ENCODE assay signal across 10 cellular contexts in genomic region chr6:11434565-11435326, GRCh38.
DNase-seq lines count a peak whose midpoint lies in the region; ATAC-seq and TF ChIP-seq lines count a peak whose summit lies in the region.
"Had no signal": no experiment of that assay in that cellular context is flagged by ENCODE, and none has a peak within 500 bp of the region (broad histone marks: within the 10 kb centered on the region; RNA-seq: fewer than 3 reads in every experiment).

No MANE protein-coding gene starts in this region.

- ATAC-seq in omental fat pad (ENCODE audit: low FRiP score) = peak; percentile 60
- no peak for ATAC-seq in HG03469 (IDR thresholded peaks at IDR 0.05; ENCODE audit: unreplicated experiment)
- no peak for ATAC-seq in HG03354 (IDR thresholded peaks at IDR 0.05; ENCODE audit: poor library complexity, severe bottlenecking, unreplicated experiment)

- DNase-seq in AML-193 (lab: John Stamatoyannopoulos, UW) = peak; percentile 40 to 66
- DNase-seq in NCI-H226 = peak; percentile 79
- DNase-seq in epithelial cell of esophagus (ENCODE audit: low read depth) = peak; percentile 80
- DNase-seq in omental fat pad (ENCODE audit: low spot score) = no peak
- DNase-seq in islet precursor cell = no peak
- no peak for DNase-seq in activated gamma-delta T cell (lab: John Stamatoyannopoulos, UW)
- DNase-seq: activated CD4-positive, alpha-beta memory T cell treated with anti-CD3 and anti-CD28 coated beads for 36 hours; dorsolateral prefrontal cortex had no signal

- no peak overlapping the region for H3K4me3 ChIP-seq in epithelial cell of esophagus (ENCODE audit: low read length)
- H3K4me3 ChIP-seq: dorsolateral prefrontal cortex had no signal

- no peak for TF ChIP-seq CTCF in epithelial cell of esophagus (IDR thresholded peaks at IDR 0.05; ENCODE audit: insufficient read depth, low read depth, low read length, missing control alignments)
- TF ChIP-seq CTCF in omental fat pad (IDR thresholded peaks at IDR 0.05) = no peak

Comparison
In these comparisons a context has a peak if more than half of its experiments do, and no peak if none do; other contexts are left out.
1. DNase-seq: peak in AML-193 (2 of 2), NCI-H226 (single experiment) and epithelial cell of esophagus (single experiment); none in omental fat pad (single experiment), islet precursor cell (single experiment) and activated gamma-delta T cell (single experiment).